In genomic region chr5:62305715-62306493, GRCh38 we compare ENCODE assay signal across 8 cellular contexts. TPM values are rescaled to one million over a fixed set of nuclear protein-coding genes. Genes with fewer than 3 reads are reported as not detected.
DNase-seq lines count a peak whose midpoint lies in the region; ATAC-seq and TF ChIP-seq lines count a peak whose summit lies in the region.

Gene KIF2A (plus strand): TSS chr5:62306206. CDS start chr5:62306473, 267 bp downstream.

- H3K27ac ChIP-seq in epithelial cell of prostate, result peak within 1 kb of the TSS; percentile 75

- H3K36me3 ChIP-seq in mucosa of descending colon (ENCODE audit: low read depth), result no peaks in the 10 kb centered on the region

- peak; percentile 17 for TF ChIP-seq CTCF in mucosa of descending colon (IDR thresholded peaks at IDR 0.05)

- H3K9me3 ChIP-seq in mucosa of descending colon, result no peaks in the 10 kb centered on the region

- ATAC-seq in GM21619 (IDR thresholded peaks at IDR 0.05; ENCODE audit: unreplicated experiment) (peak; percentile 85), mucosa of descending colon (peak; percentile 97)

- TF ChIP-seq RAD21 in Ishikawa (IDR thresholded peaks at IDR 0.05; ENCODE audit: low read depth), result no peak

- intact Hi-C loops in mucosa of descending colon (cut with DNase I, micrococcal nuclease), result no loop called here

- peak within 1 kb of the TSS; percentile 94 for H3K4me3 ChIP-seq in mucosa of descending colon

- peak; percentile 97 for DNase-seq in DMS53 (lab: John Stamatoyannopoulos, UW)
- DNase-seq in OCI-M2 (lab: John Stamatoyannopoulos, UW; ENCODE audit: unreplicated experiment), result peak; percentile 39
- DNase-seq in activated T-cell treated with anti-CD3 and anti-CD28 coated beads for 4 hours, result peak; percentile 80
- DNase-seq in epithelial cell of prostate (ENCODE audit: low read depth, low spot score), result peak; percentile 64
- peak; percentile 90 to 95 (median 95) for DNase-seq in mucosa of descending colon
- peak; percentile 73 to 80 for DNase-seq in stimulated activated CD8-positive, alpha-beta memory T cell treated with anti-CD3 and anti-CD28 coated beads, Interleukin-4, amount 100 ng/mL, for 1 hour (ENCODE audit: low read depth in 2 of 2, low spot score in 1 of 2)

- TF ChIP-seq EP300 in Ishikawa (IDR thresholded peaks at IDR 0.05; ENCODE audit: borderline replicate concordance), result 0 out of 2 replicates have a peak, but pooled peaks have one; percentile 12

- no peaks in the 10 kb centered on the region for H3K4me1 ChIP-seq in mucosa of descending colon (ENCODE audit: low read depth)

TF ChIP-seq in Ishikawa, 13 proteins besides CTCF, POLR2A, EP300 and RAD21:
- TF ChIP-seq USF1 (IDR thresholded peaks at IDR 0.05), result peak; percentile 87
- no peak for TF ChIP-seq CEBPB (IDR thresholded peaks at IDR 0.05)
- peak; percentile 99 for TF ChIP-seq MAX (IDR thresholded peaks at IDR 0.05)
- TF ChIP-seq CREB1 (IDR thresholded peaks at IDR 0.05; ENCODE audit: low read depth), result no peak
- no peak for TF ChIP-seq YY1 (IDR thresholded peaks at IDR 0.05; ENCODE audit: low read depth)
- no peak for TF ChIP-seq ZBTB7A (IDR thresholded peaks at IDR 0.05; ENCODE audit: low read depth)
- TF ChIP-seq TEAD4 (IDR thresholded peaks at IDR 0.05), result peak; percentile 38
- TF ChIP-seq REST (IDR thresholded peaks at IDR 0.05; ENCODE audit: low read depth), result no peak
- TF ChIP-seq NFIC (IDR thresholded peaks at IDR 0.05), result peak; percentile 17; the same call in 1 of the 2 replicates
- TF ChIP-seq TAF1 (IDR thresholded peaks at IDR 0.05; ENCODE audit: low read depth), result peak; percentile 66; the same call in 1 of the 2 replicates
- peak; percentile 42; the same call in 1 of the 2 replicates for TF ChIP-seq TCF12 (IDR thresholded peaks at IDR 0.05; ENCODE audit: low read depth)
- no peak; the same call in 1 of the 2 replicates for TF ChIP-seq FOXM1 (IDR thresholded peaks at IDR 0.05; ENCODE audit: borderline replicate concordance, low read depth)
- TF ChIP-seq EGR1 (IDR thresholded peaks at IDR 0.05), result no peak

RNA-seq across cellular contexts. Expression of gene KIF2A, which starts in this region (rescaled TPM):
- 10 to 100 TPM; 34.2 to 43.3 (median 41.8) TPM for total RNA-seq in mucosa of descending colon

Comparison
In these comparisons a context has a peak if more than half of its experiments do, and no peak if none do; other contexts are left out.
1. Peak in every context shown above with its lines: DNase-seq, ATAC-seq, H3K4me3 ChIP-seq and H3K27ac ChIP-seq.
2. DNase-seq: peak in every context shown above with its lines; median percentile 97 in DMS53; 95 in mucosa of descending colon; 80 in activated T-cell treated with anti-CD3 and anti-CD28 coated beads for 4 hours; 76 in stimulated activated CD8-positive, alpha-beta memory T cell treated with anti-CD3 and anti-CD28 coated beads, Interleukin-4, amount 100 ng/mL, for 1 hour; 64 in epithelial cell of prostate; 39 in OCI-M2.